Comparison of ENCODE assay signal across 8 cellular contexts in genomic region chr12:106753526-106753925, GRCh38. TPM values are rescaled to one million over a fixed set of nuclear protein-coding genes. Genes with fewer than 3 reads are reported as not detected.
DNase-seq lines count a peak whose midpoint lies in the region; ATAC-seq, FAIRE-seq and TF ChIP-seq lines count a peak whose summit lies in the region.

No MANE protein-coding gene starts in this region.

- H3K9ac ChIP-seq in colonic mucosa (ENCODE audit: low read depth in 2 of 2, low read length in 2 of 2): no peak overlapping the region

- FAIRE-seq in GM18507 (lab: Jason Lieb, UNC): peak; percentile 91

- H3K4me1 ChIP-seq in colonic mucosa (no peaks in the 10 kb centered on the region), left lung (no peaks in the 10 kb centered on the region)

- intact Hi-C loops in colonic mucosa (cut with DNase I) (no loop called here), left lung (cut with DNase I) (no loop called here)

- H3K4me1 Mint-ChIP-seq in activated naive CD8-positive, alpha-beta T cell treated with anti-CD3 and anti-CD28 coated beads, Interleukin-2, amount 10 ng/mL, durations not matched to agents 7 days and 5 days: peaks cover 24% of the 10 kb centered on the region

- H3K9me3 Mint-ChIP-seq in activated naive CD8-positive, alpha-beta T cell treated with anti-CD3 and anti-CD28 coated beads, Interleukin-2, amount 10 ng/mL, durations not matched to agents 7 days and 5 days: peaks cover 6% of the 10 kb centered on the region

- POLR2A ChIA-PET in activated naive CD8-positive, alpha-beta T cell treated with anti-CD3 and anti-CD28 coated beads, Interleukin-2, amount 10 ng/mL, durations not matched to agents 7 days and 5 days (lab: Charles Lee): interaction anchor here (0.6 to 1.4 kb wide), 5 partner anchors 13 to 203 kb away, joined by 3 to 7 read pairs (median 4); partner anchors contain the start of gene RIC8B

- H3K4me3 Mint-ChIP-seq in activated naive CD8-positive, alpha-beta T cell treated with anti-CD3 and anti-CD28 coated beads, Interleukin-2, amount 10 ng/mL, durations not matched to agents 7 days and 5 days: peak overlapping the region; percentile 37

- H3K4me3 ChIP-seq in colonic mucosa: no peak overlapping the region
- no peak overlapping the region for H3K4me3 ChIP-seq in left lung

- no peak overlapping the region for H3K27ac ChIP-seq in colonic mucosa
- H3K27ac ChIP-seq in left lung: no peak overlapping the region

- DNase-seq in GM18507 (ENCODE audit: extremely low spot score, insufficient read length, low read depth): peak; percentile 39
- DNase-seq in NOMO-1 treated with dmso at 0.1 percent for 144 hours (lab: John Stamatoyannopoulos, UW; ENCODE audit: unreplicated experiment): peak; percentile 30
- DNase-seq in activated naive CD8-positive, alpha-beta T cell treated with anti-CD3 and anti-CD28 coated beads, Interleukin-2, amount 10 ng/mL, durations not matched to agents 7 days and 5 days: peak; percentile 59
- no peak for DNase-seq in colonic mucosa
- DNase-seq in UCSD-AML1 (lab: John Stamatoyannopoulos, UW; ENCODE audit: unreplicated experiment): no peak
- DNase-seq in NCI-H446 treated with DMSO at 0.1 percent for 48 hours (lab: John Stamatoyannopoulos, UW): no peak
- no peak for DNase-seq in left lung

- TF ChIP-seq CTCF in colonic mucosa (IDR thresholded peaks at IDR 0.05) (no peak), left lung (IDR thresholded peaks at IDR 0.05) (no peak)

- peaks cover 6% of the 10 kb centered on the region for H3K36me3 Mint-ChIP-seq in activated naive CD8-positive, alpha-beta T cell treated with anti-CD3 and anti-CD28 coated beads, Interleukin-2, amount 10 ng/mL, durations not matched to agents 7 days and 5 days

- no peaks in the 10 kb centered on the region for H3K9me3 ChIP-seq in colonic mucosa
- no peaks in the 10 kb centered on the region for H3K9me3 ChIP-seq in left lung

- no peaks in the 10 kb centered on the region for H3K27me3 Mint-ChIP-seq in activated naive CD8-positive, alpha-beta T cell treated with anti-CD3 and anti-CD28 coated beads, Interleukin-2, amount 10 ng/mL, durations not matched to agents 7 days and 5 days

- no peaks in the 10 kb centered on the region for H3K36me3 ChIP-seq in colonic mucosa
- H3K36me3 ChIP-seq in left lung: no peaks in the 10 kb centered on the region

- H3K27me3 ChIP-seq in colonic mucosa (no peaks in the 10 kb centered on the region), left lung (no peaks in the 10 kb centered on the region)

- peak overlapping the region; percentile 85 for H3K27ac Mint-ChIP-seq in activated naive CD8-positive, alpha-beta T cell treated with anti-CD3 and anti-CD28 coated beads, Interleukin-2, amount 10 ng/mL, durations not matched to agents 7 days and 5 days

- ATAC-seq in HG02763 (IDR thresholded peaks at IDR 0.05; ENCODE audit: unreplicated experiment) (peak; percentile 95), left lung (no peak)
- ATAC-seq in activated naive CD8-positive, alpha-beta T cell treated with anti-CD3 and anti-CD28 coated beads, Interleukin-2, amount 10 ng/mL, durations not matched to agents 7 days and 5 days (ENCODE audit: low read depth): peak; percentile 99

RNA-seq across cellular contexts. Expression of gene RIC8B, which starts 21.0 kb away (rescaled TPM):
- total RNA-seq in activated naive CD8-positive, alpha-beta T cell treated with anti-CD3 and anti-CD28 coated beads, Interleukin-2, amount 10 ng/mL, durations not matched to agents 7 days and 5 days: 10 to 100 TPM; 14.3 to 15.1 TPM
- 10 to 100 TPM; 13.9 to 14.6 TPM for total RNA-seq in colonic mucosa
- total RNA-seq in left lung: 10 to 100 TPM; 14.5 TPM

Comparison
In these comparisons a context has a peak if more than half of its experiments do, and no peak if none do; other contexts are left out.
1. DNase-seq: peak in GM18507 (single experiment), NOMO-1 treated with dmso at 0.1 percent for 144 hours (single experiment) and activated naive CD8-positive, alpha-beta T cell treated with anti-CD3 and anti-CD28 coated beads, Interleukin-2, amount 10 ng/mL, durations not matched to agents 7 days and 5 days (single experiment); none in colonic mucosa (single experiment), UCSD-AML1 (single experiment), NCI-H446 treated with DMSO at 0.1 percent for 48 hours (single experiment) and left lung (0 of 2).